ENCODE assay signal across 24 cellular contexts in genomic region chr7:1492221-1492620, GRCh38. TPM values are rescaled to one million over a fixed set of nuclear protein-coding genes. Genes with fewer than 3 reads are reported as not detected.
DNase-seq lines count a peak whose midpoint lies in the region; ATAC-seq and TF ChIP-seq lines count a peak whose summit lies in the region.
"Had no signal": no experiment of that assay in that cellular context is flagged by ENCODE, and none has a peak within 500 bp of the region (broad histone marks: within the 10 kb centered on the region; RNA-seq: fewer than 3 reads in every experiment).

No MANE protein-coding gene starts in this region.

- BruUV-seq in Panc1 (replicated peaks; lab: Mats Ljungman, UMichigan), result TSS peak; percentile 31

- H3K4me1 ChIP-seq in Panc1 (ENCODE audit: control insufficient read depth, insufficient read depth, low read length), result no peaks in the 10 kb centered on the region
- H3K4me1 ChIP-seq in mesenchymal stem cell (ENCODE audit: control insufficient read depth, insufficient read depth, low read depth, low read length), result no peaks in the 10 kb centered on the region
- no peaks in the 10 kb centered on the region for H3K4me1 ChIP-seq in prostate gland (replicated peaks)
- H3K4me1 ChIP-seq: A549; BLaER1 treated with 17β-estradiol and CSF1 and Interleukin-3, amounts not matched to agents 10 nM and 100 nM had no signal

- H3K4ac ChIP-seq in mesenchymal stem cell (ENCODE audit: low read depth in 1 of 2, low read length in 2 of 2), result no peak overlapping the region

- H3K27ac ChIP-seq in Panc1 (ENCODE audit: low read length), result no peak overlapping the region
- no peak overlapping the region for H3K27ac ChIP-seq in mesenchymal stem cell (ENCODE audit: low read length, poor library complexity, severe bottlenecking)
- no peak overlapping the region for H3K27ac ChIP-seq in prostate gland
- H3K27ac ChIP-seq: 22Rv1; A549; BLaER1 treated with 17β-estradiol and CSF1 and Interleukin-3, amounts not matched to agents 10 nM and 100 nM; C4-2B had no signal

- no peak overlapping the region for H3K23ac ChIP-seq in mesenchymal stem cell (ENCODE audit: low read length in 2 of 2)

- POLR2A ChIA-PET in Panc1 (lab: Charles Lee), result no interaction called here
- POLR2A ChIA-PET in WTC11 (lab: Charles Lee), result no interaction called here

- no peak overlapping the region for H2AK5ac ChIP-seq in mesenchymal stem cell (ENCODE audit: low read length, severe bottlenecking)

- no peak overlapping the region for H3K4me2 ChIP-seq in mesenchymal stem cell (ENCODE audit: low read length, poor library complexity, severe bottlenecking)
- H3K4me2 ChIP-seq: A549; BLaER1 treated with 17β-estradiol and CSF1 and Interleukin-3, amounts not matched to agents 10 nM and 100 nM had no signal

- H3K14ac ChIP-seq in mesenchymal stem cell (ENCODE audit: low read length in 2 of 2), result no peak overlapping the region

- H3K4me3 Mint-ChIP-seq in WTC11, result no peak overlapping the region
- H3K4me3 Mint-ChIP-seq: B cell; CD4-positive, alpha-beta T cell; CD8-positive, alpha-beta T cell had no signal

- no peaks in the 10 kb centered on the region for H3K4me1 Mint-ChIP-seq in WTC11
- H3K4me1 Mint-ChIP-seq: B cell had no signal

- no peak overlapping the region for H2BK5ac ChIP-seq in mesenchymal stem cell (ENCODE audit: low read depth, low read length, poor library complexity, severe bottlenecking)

- no peak overlapping the region for H4K8ac ChIP-seq in mesenchymal stem cell (ENCODE audit: low read length)

- H3K4me3 ChIP-seq in Panc1 (ENCODE audit: low read depth in 2 of 2, low read length in 2 of 2), result no peak overlapping the region
- H3K4me3 ChIP-seq in mesenchymal stem cell (ENCODE audit: insufficient read depth in 1 of 2, low read depth in 1 of 2, low read length in 2 of 2), result no peak overlapping the region
- no peak overlapping the region for H3K4me3 ChIP-seq in prostate gland
- H3K4me3 ChIP-seq: A549; BLaER1 treated with 17β-estradiol and CSF1 and Interleukin-3, amounts not matched to agents 10 nM and 100 nM; GM12878 had no signal

- peaks cover 36% of the 10 kb centered on the region for H3K79me1 ChIP-seq in mesenchymal stem cell (replicated peaks; ENCODE audit: low read length, poor library complexity, severe bottlenecking)

- ATAC-seq in Panc1 (no peak), WTC11 (no peak)
- ATAC-seq: A549; CD8-positive, alpha-beta T cell; GM12878 had no signal

- no peak overlapping the region for H2AFZ ChIP-seq in mesenchymal stem cell (ENCODE audit: low read depth, low read length)

- CTCF ChIA-PET in Panc1 (lab: Charles Lee) (no interaction called here), WTC11 (lab: Charles Lee) (no interaction called here)

- H2BK15ac ChIP-seq in mesenchymal stem cell (ENCODE audit: low read depth, poor library complexity, severe bottlenecking), result no peak overlapping the region

- H3K18ac ChIP-seq in mesenchymal stem cell (ENCODE audit: low read depth in 1 of 2, low read length in 2 of 2), result no peak overlapping the region

- peaks cover 14% of the 10 kb centered on the region; the same call in 1 of the 2 replicates for H3K36me3 ChIP-seq in Panc1 (ENCODE audit: control insufficient read depth, insufficient read depth, low read length)
- H3K36me3 ChIP-seq in mesenchymal stem cell (ENCODE audit: control insufficient read depth in 1 of 2, insufficient read depth in 2 of 2, low read depth in 1 of 2, low read length in 2 of 2), result peaks cover 68 to 98% of the 10 kb centered on the region in 2 experiments
- H3K36me3 ChIP-seq in prostate gland, result peaks cover 13 to 38% of the 10 kb centered on the region in 2 donors

- TF ChIP-seq POLR2A in prostate gland (IDR thresholded peaks at IDR 0.05), result no peak

- no peaks in the 10 kb centered on the region for H3K27me3 Mint-ChIP-seq in WTC11 (ENCODE audit: low read depth)
- H3K27me3 Mint-ChIP-seq: B cell; CD4-positive, alpha-beta T cell had no signal

- H3K9ac ChIP-seq in mesenchymal stem cell (ENCODE audit: low read length), result no peak overlapping the region
- H3K9ac ChIP-seq: BLaER1 treated with 17β-estradiol and CSF1 and Interleukin-3, amounts not matched to agents 10 nM and 100 nM had no signal

- TF ChIP-seq CTCF in Panc1 (IDR thresholded peaks at IDR 0.05) (no peak), WTC11 (IDR thresholded peaks at IDR 0.05) (no peak), prostate gland (IDR thresholded peaks at IDR 0.05) (no peak)

- DNase-seq in Panc1 (ENCODE audit: low read depth, low spot score) (no peak), WTC11 (ENCODE audit: low spot score) (no peak), mesenchymal stem cell (no peak), putamen (ENCODE audit: low spot score) (peak; percentile 34), prostate gland (ENCODE audit: low spot score) (no peak), HCEC 1CT (no peak), NCI-H1092 (lab: John Stamatoyannopoulos, UW) (no peak)
- DNase-seq: AML-193; CD4-positive, alpha-beta T cell; CD8-positive, alpha-beta T cell; COR-L47; DMS 273 treated with DMSO at 0.1 percent for 48 hours; DMS153; DMS53; DMS79; DND-41; EL; GDM1 had no signal

- H3K36me3 Mint-ChIP-seq in WTC11, result peaks cover 37% of the 10 kb centered on the region

- H3K27ac Mint-ChIP-seq in WTC11, result 0 out of 2 replicates have a peak overlapping the region, but pooled peaks have one; percentile 9
- H3K27ac Mint-ChIP-seq: B cell; CD4-positive, alpha-beta T cell; CD8-positive, alpha-beta T cell had no signal

- H3K9me3 ChIP-seq in Panc1 (ENCODE audit: control insufficient read depth, insufficient read depth, low read depth, low read length) (no peaks in the 10 kb centered on the region), mesenchymal stem cell (ENCODE audit: control insufficient read depth, low read length) (no peaks in the 10 kb centered on the region), prostate gland (no peaks in the 10 kb centered on the region)
- H3K9me3 ChIP-seq: A549; BLaER1 treated with 17β-estradiol and CSF1 and Interleukin-3, amounts not matched to agents 10 nM and 100 nM had no signal

- no peak overlapping the region for H2BK12ac ChIP-seq in mesenchymal stem cell (ENCODE audit: low read length in 2 of 2)

- H4K91ac ChIP-seq in mesenchymal stem cell (ENCODE audit: low read length), result peak overlapping the region; percentile 15

- 95% methylated on average over 10 of the region's 10 CpGs for WGBS in mesenchymal stem cell
- 92% methylated on average over 10 of the region's 10 CpGs for WGBS in prostate gland

- intact Hi-C loops in Panc1 (cut with micrococcal nuclease; ENCODE audit: unreplicated experiment), result no loop called here
- intact Hi-C loops in prostate gland (cut with DNase I), result no loop called here

- no peaks in the 10 kb centered on the region for H3K27me3 ChIP-seq in Panc1 (ENCODE audit: control insufficient read depth, insufficient read depth, low read length)
- H3K27me3 ChIP-seq in mesenchymal stem cell (ENCODE audit: control insufficient read depth in 1 of 2, insufficient read depth in 1 of 2, low read length in 2 of 2), result no peaks in the 10 kb centered on the region
- H3K27me3 ChIP-seq in prostate gland (replicated peaks; ENCODE audit: insufficient read depth), result no peaks in the 10 kb centered on the region
- H3K27me3 ChIP-seq: BLaER1 treated with 17β-estradiol and CSF1 and Interleukin-3, amounts not matched to agents 10 nM and 100 nM had no signal

- in situ Hi-C loops in Panc1 (cut with HindIII; ENCODE audit: low pct_unique_long_range_greater_than_20kb, low sequenced_read_pairs), result no loop called here

- no peak overlapping the region for H2BK120ac ChIP-seq in mesenchymal stem cell (ENCODE audit: low read depth, low read length)

- no peaks in the 10 kb centered on the region for H3K9me3 Mint-ChIP-seq in WTC11
- H3K9me3 Mint-ChIP-seq: CD4-positive, alpha-beta T cell; CD8-positive, alpha-beta T cell had no signal

TF ChIP-seq in WTC11, 78 proteins besides CTCF, POLR2A, EP300 and RAD21 (continues in another document):
- TF ChIP-seq FOXJ3 (CRISPR knock-in tag; IDR thresholded peaks at IDR 0.05; ENCODE audit: borderline replicate concordance), result no peak
- TF ChIP-seq EMX1 (CRISPR knock-in tag; IDR thresholded peaks at IDR 0.05), result no peak
- TF ChIP-seq, protein P1, sequence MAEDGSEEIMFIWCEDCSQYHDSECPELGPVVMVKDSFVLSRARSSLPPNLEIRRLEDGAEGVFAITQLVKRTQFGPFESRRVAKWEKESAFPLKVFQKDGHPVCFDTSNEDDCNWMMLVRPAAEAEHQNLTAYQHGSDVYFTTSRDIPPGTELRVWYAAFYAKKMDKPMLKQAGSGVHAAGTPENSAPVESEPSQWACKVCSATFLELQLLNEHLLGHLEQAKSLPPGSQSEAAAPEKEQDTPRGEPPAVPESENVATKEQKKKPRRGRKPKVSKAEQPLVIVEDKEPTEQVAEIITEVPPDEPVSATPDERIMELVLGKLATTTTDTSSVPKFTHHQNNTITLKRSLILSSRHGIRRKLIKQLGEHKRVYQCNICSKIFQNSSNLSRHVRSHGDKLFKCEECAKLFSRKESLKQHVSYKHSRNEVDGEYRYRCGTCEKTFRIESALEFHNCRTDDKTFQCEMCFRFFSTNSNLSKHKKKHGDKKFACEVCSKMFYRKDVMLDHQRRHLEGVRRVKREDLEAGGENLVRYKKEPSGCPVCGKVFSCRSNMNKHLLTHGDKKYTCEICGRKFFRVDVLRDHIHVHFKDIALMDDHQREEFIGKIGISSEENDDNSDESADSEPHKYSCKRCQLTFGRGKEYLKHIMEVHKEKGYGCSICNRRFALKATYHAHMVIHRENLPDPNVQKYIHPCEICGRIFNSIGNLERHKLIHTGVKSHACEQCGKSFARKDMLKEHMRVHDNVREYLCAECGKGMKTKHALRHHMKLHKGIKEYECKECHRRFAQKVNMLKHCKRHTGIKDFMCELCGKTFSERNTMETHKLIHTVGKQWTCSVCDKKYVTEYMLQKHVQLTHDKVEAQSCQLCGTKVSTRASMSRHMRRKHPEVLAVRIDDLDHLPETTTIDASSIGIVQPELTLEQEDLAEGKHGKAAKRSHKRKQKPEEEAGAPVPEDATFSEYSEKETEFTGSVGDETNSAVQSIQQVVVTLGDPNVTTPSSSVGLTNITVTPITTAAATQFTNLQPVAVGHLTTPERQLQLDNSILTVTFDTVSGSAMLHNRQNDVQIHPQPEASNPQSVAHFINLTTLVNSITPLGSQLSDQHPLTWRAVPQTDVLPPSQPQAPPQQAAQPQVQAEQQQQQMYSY (CRISPR knock-in tag; IDR thresholded peaks at IDR 0.05), result no peak

RNA-seq across cellular contexts. Expression of gene INTS1, which starts 12.0 kb away (rescaled TPM):
- total RNA-seq in Panc1 (2021; ENCODE audit: unreplicated experiment) (173 TPM), WTC11 (2021) (143 to 161 TPM (median 150 TPM) in 3 replicates), prostate gland (100 to 1,000 TPM in 1 of 2 donors, 10 to 100 TPM in 1; 64.9 to 146 TPM)
- 196 TPM for polyA plus RNA-seq in Panc1 (2012; ENCODE audit: insufficient read length)
- 23.4 TPM for polyA plus RNA-seq in mesenchymal stem cell (2013, experiment 1 of 2)
- 22.7 TPM for polyA plus RNA-seq in mesenchymal stem cell (2013, experiment 2 of 2)

RNA-seq across cellular contexts. Expression of gene MICALL2, which starts 33.0 kb away (rescaled TPM):
- total RNA-seq in Panc1 (2021; ENCODE audit: unreplicated experiment), result 144 TPM
- 127 TPM for polyA plus RNA-seq in Panc1 (2012; ENCODE audit: insufficient read length)
- total RNA-seq in WTC11 (2021), result 13.6 to 15.7 TPM (median 14.1 TPM) in 3 replicates
- 31.0 TPM for polyA plus RNA-seq in mesenchymal stem cell (2013, experiment 1 of 2)
- 31.5 TPM for polyA plus RNA-seq in mesenchymal stem cell (2013, experiment 2 of 2)
- 10 to 100 TPM; 31.1 to 42.0 TPM for total RNA-seq in prostate gland

RNA-seq across cellular contexts. Expression of gene MAFK, which starts 38.3 kb away (rescaled TPM):
- 125 TPM for total RNA-seq in Panc1 (2021; ENCODE audit: unreplicated experiment)
- polyA plus RNA-seq in Panc1 (2012; ENCODE audit: insufficient read length), result 120 TPM
- 15.7 to 21.7 TPM (median 18.7 TPM) in 3 replicates for total RNA-seq in WTC11 (2021)
- 12.8 TPM for polyA plus RNA-seq in mesenchymal stem cell (2013, experiment 1 of 2)
- polyA plus RNA-seq in mesenchymal stem cell (2013, experiment 2 of 2), result 12.8 TPM
- 10 to 100 TPM; 29.1 to 50.6 TPM for total RNA-seq in prostate gland
